In the genomic region with DNA sequence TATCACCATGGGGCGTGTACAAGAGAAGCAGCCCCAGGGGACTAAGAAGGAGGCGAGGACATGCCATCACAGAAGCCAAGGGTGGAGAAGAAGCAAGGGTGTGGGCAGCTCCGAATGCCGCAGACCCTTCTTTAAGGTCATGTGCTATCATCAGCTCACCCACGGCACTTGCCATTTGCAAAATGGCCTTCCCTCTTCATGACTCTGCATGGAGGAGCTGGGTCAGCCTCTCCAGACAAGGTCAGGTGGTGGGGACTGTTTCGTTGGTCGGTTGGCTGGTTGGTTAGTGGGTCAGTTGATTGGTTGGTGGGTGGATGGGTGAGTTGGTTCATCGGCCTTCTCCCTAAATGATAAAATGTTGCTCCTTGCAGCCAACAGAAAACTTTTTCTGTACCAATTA, we compare ENCODE assay signal across 24 cellular contexts.
"Had no signal": no experiment of that assay in that cellular context is flagged by ENCODE, and none has a peak within 500 bp of the region (broad histone marks: within the 10 kb centered on the region; RNA-seq: fewer than 3 reads in every experiment).

No MANE protein-coding gene starts in this region.

- DNase-seq: cortex of kidney; effector memory CD8-positive, alpha-beta T cell; erythroblast; esophagus squamous epithelium; foreskin melanocyte; mesenchymal stem cell; mucosa of descending colon; naive B cell; small intestine; stimulated activated CD4-positive, alpha-beta T cell treated with anti-CD3 and anti-CD28 coated beads, Interleukin-12 subunit alpha, Interleukin-12 subunit beta, amount 100 ng/mL, for 4 hours; stimulated activated CD4-positive, alpha-beta T cell treated with anti-CD3 and anti-CD28 coated beads, Interleukin-1b, Interleukin-23, amount 100 ng/mL, for 48 hours; stimulated activated CD4-positive, alpha-beta T cell treated with anti-CD3 and anti-CD28 coated beads, Interleukin-4, amount 100 ng/mL, for 1 hour; stimulated activated CD8-positive, alpha-beta memory T cell treated with anti-CD3 and anti-CD28 coated beads, Interleukin-4, amount 100 ng/mL, for 48 hours; stimulated activated naive CD4-positive, alpha-beta T cell; stimulated activated naive CD8-positive, alpha-beta T cell treated with anti-CD3 and anti-CD28 coated beads, Interleukin-15, amount 100 ng/mL, for 72 hours had no signal

- H3K9me3 Mint-ChIP-seq: effector memory CD8-positive, alpha-beta T cell; naive B cell; natural killer cell treated with Interleukin-12 subunit alpha and Interleukin-12 subunit beta and Interleukin-15 and Interleukin-18, amount 100 ng/mL, for 72 hours; stimulated activated naive CD8-positive, alpha-beta T cell treated with anti-CD3 and anti-CD28 coated beads, Interleukin-15, amount 100 ng/mL, for 72 hours had no signal

- H3K36me3 ChIP-seq: esophagus squamous epithelium, neutrophil, prostate gland, right atrium auricular region, suprapubic skin had no signal

- H3K36me3 Mint-ChIP-seq: naive B cell; natural killer cell treated with Interleukin-12 subunit alpha and Interleukin-12 subunit beta and Interleukin-15 and Interleukin-18, amount 100 ng/mL, for 72 hours; type B pancreatic cell had no signal

- H3K4me1 ChIP-seq: esophagus squamous epithelium, parathyroid adenoma, prostate gland, right atrium auricular region, suprapubic skin had no signal

- H3K27me3 ChIP-seq: neutrophil, right atrium auricular region had no signal

- H3K4me1 Mint-ChIP-seq: mesothelial cell of epicardium; naive B cell; neural crest cell; stimulated activated naive CD8-positive, alpha-beta T cell treated with anti-CD3 and anti-CD28 coated beads, Interleukin-15, amount 100 ng/mL, for 72 hours had no signal

- H3K27ac Mint-ChIP-seq: effector memory CD8-positive, alpha-beta T cell; mesothelial cell of epicardium; naive B cell; natural killer cell treated with Interleukin-12 subunit alpha and Interleukin-12 subunit beta and Interleukin-15 and Interleukin-18, amount 100 ng/mL, for 72 hours; stimulated activated naive CD8-positive, alpha-beta T cell treated with anti-CD3 and anti-CD28 coated beads, Interleukin-15, amount 100 ng/mL, for 72 hours; type B pancreatic cell had no signal

- H3K4me3 Mint-ChIP-seq: effector memory CD8-positive, alpha-beta T cell; mesothelial cell of epicardium; naive B cell; natural killer cell treated with Interleukin-12 subunit alpha and Interleukin-12 subunit beta and Interleukin-15 and Interleukin-18, amount 100 ng/mL, for 72 hours; neural crest cell; stimulated activated naive CD8-positive, alpha-beta T cell treated with anti-CD3 and anti-CD28 coated beads, Interleukin-15, amount 100 ng/mL, for 72 hours; type B pancreatic cell had no signal

- H3K27ac ChIP-seq: esophagus squamous epithelium, neutrophil, parathyroid adenoma, prostate gland, right atrium auricular region, suprapubic skin had no signal

- H3K27me3 Mint-ChIP-seq: stimulated activated naive CD8-positive, alpha-beta T cell treated with anti-CD3 and anti-CD28 coated beads, Interleukin-15, amount 100 ng/mL, for 72 hours; type B pancreatic cell had no signal

- H3K9me3 ChIP-seq: esophagus squamous epithelium, mucosa of descending colon, neutrophil, prostate gland, right atrium auricular region, suprapubic skin had no signal

- H3K79me2 ChIP-seq: parathyroid adenoma had no signal

- H2AFZ ChIP-seq: parathyroid adenoma had no signal

- H3K4me3 ChIP-seq: esophagus squamous epithelium, mucosa of descending colon, prostate gland, right atrium auricular region, suprapubic skin had no signal
